ENCODE assay signal across 1 cellular context in the genomic region with DNA sequence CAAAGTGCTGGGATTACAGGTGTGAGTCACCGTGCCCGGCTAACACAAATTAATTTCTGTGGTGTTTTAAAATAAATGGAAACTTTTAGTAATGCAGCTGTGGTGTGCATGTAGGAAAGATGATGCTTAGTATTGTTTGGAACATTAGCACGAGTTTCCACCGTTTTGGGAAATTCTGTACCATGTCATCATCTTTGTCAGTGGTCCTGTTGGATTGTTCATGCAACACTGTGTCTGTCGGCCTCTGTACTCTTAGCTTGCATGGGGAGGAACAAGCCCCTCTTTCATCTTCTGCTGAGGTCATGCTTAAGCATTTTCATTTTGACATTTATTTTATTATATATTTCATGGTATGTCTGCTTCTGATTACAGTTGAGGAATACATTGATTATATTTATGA.
TF ChIP-seq lines count a peak whose summit lies in the region.

No MANE protein-coding gene starts in this region.

TF ChIP-seq in GM23338, 12 proteins besides CTCF, POLR2A, EP300 and RAD21:
- TF ChIP-seq POLR2AphosphoS5 (IDR thresholded peaks at IDR 0.05; ENCODE audit: low read depth) (no peak), ZNF331 (CRISPR knock-in tag; IDR thresholded peaks at IDR 0.05; ENCODE audit: low read depth) (no peak), NANOG (IDR thresholded peaks at IDR 0.05; ENCODE audit: borderline replicate concordance) (no peak), STAT1 (IDR thresholded peaks at IDR 0.05; ENCODE audit: unreplicated experiment) (no peak), ZNF462 (CRISPR knock-in tag; IDR thresholded peaks at IDR 0.05) (no peak), EZH2 (IDR thresholded peaks at IDR 0.05; ENCODE audit: low read depth, unreplicated experiment) (no peak), CREB1 (CRISPR knock-in tag; IDR thresholded peaks at IDR 0.05; ENCODE audit: low read depth) (no peak), JUNB (IDR thresholded peaks at IDR 0.05; ENCODE audit: unreplicated experiment) (no peak)
- TF ChIP-seq, protein P1, sequence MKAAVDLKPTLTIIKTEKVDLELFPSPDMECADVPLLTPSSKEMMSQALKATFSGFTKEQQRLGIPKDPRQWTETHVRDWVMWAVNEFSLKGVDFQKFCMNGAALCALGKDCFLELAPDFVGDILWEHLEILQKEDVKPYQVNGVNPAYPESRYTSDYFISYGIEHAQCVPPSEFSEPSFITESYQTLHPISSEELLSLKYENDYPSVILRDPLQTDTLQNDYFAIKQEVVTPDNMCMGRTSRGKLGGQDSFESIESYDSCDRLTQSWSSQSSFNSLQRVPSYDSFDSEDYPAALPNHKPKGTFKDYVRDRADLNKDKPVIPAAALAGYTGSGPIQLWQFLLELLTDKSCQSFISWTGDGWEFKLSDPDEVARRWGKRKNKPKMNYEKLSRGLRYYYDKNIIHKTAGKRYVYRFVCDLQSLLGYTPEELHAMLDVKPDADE (IDR thresholded peaks at IDR 0.05), result no peak
